Comparison of ENCODE assay signal across 23 cellular contexts in the genomic region with DNA sequence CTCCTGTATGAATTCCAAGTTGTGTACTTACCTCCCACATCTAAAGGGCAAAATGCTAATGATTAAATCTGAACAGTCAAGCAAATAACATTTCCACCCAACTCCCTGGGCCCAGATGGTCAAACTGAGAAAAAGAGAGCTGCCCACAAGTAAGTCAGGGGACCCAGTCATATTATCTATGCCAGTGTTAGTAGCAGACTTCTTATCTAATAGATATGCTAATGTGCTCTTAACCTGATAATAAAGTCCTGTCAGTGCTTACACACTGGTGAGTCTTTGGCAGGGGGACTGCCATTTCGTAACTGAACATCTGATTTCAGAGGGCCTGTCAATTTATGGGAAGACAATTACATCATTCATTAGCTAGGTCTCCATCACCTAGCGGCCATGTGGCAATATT.
DNase-seq lines count a peak whose midpoint lies in the region; ATAC-seq and TF ChIP-seq lines count a peak whose summit lies in the region.
"Had no signal": no experiment of that assay in that cellular context is flagged by ENCODE, and none has a peak within 500 bp of the region (broad histone marks: within the 10 kb centered on the region; RNA-seq: fewer than 3 reads in every experiment).

No MANE protein-coding gene starts in this region.

- H3K27ac ChIP-seq in endodermal cell (ENCODE audit: low read depth, low read length): no peak overlapping the region
- H3K27ac ChIP-seq: BLaER1 treated with 17β-estradiol and CSF1 and Interleukin-3, amounts not matched to agents 10 nM and 100 nM; Peyer's patch had no signal

- H3K36me3 Mint-ChIP-seq in endodermal cell (ENCODE audit: low read depth): no peaks in the 10 kb centered on the region
- no peaks in the 10 kb centered on the region for H3K36me3 Mint-ChIP-seq in mesothelial cell of epicardium
- H3K36me3 Mint-ChIP-seq in stimulated activated naive B cell treated with anti-CD40 and anti-IgM and Interleukin-4, amounts not matched to agents 10 μg/mL and 1 μg/mL and 100 μg/mL, for 72 hours: no peaks in the 10 kb centered on the region
- H3K36me3 Mint-ChIP-seq: CD4-positive, alpha-beta memory T cell; IgD-negative memory B cell had no signal

- DNase-seq in SK-N-DZ (ENCODE audit: low spot score): peak; percentile 39
- DNase-seq in endodermal cell: no peak
- DNase-seq in left ventricle myocardium superior: no peak
- DNase-seq in mesothelial cell of epicardium (ENCODE audit: low spot score in 2 of 2, unreplicated experiment in 2 of 2): no peak
- no peak for DNase-seq in COLO668 (lab: John Stamatoyannopoulos, UW; ENCODE audit: unreplicated experiment)
- no peak for DNase-seq in stimulated activated naive B cell treated with anti-CD40 and anti-IgM and Interleukin-4, amounts not matched to agents 10 μg/mL and 1 μg/mL and 100 μg/mL, for 72 hours
- DNase-seq in stimulated activated naive CD8-positive, alpha-beta T cell treated with anti-CD3 and anti-CD28 coated beads, Interleukin-15, amount 100 ng/mL, for 72 hours: no peak
- DNase-seq: Calu3; CD4-positive, alpha-beta memory T cell; GOT3; HCEC 1CT; NCI-H1105; NCI-H146; NCI-H2029; NCI-H345; NCI-H524; NCI-H774; NK-92 treated with Interleukin-12 subunit alpha and Interleukin-12 subunit beta, amount 100 ng/mL, for 24 hours; Peyer's patch had no signal

- peaks cover 7% of the 10 kb centered on the region for H3K4me1 ChIP-seq in endodermal cell (ENCODE audit: control insufficient read depth, insufficient read depth, low read length)
- H3K4me1 ChIP-seq: BLaER1 treated with 17β-estradiol and CSF1 and Interleukin-3, amounts not matched to agents 10 nM and 100 nM; Peyer's patch had no signal

- peaks cover 55% of the 10 kb centered on the region for H3K27me3 Mint-ChIP-seq in endodermal cell (ENCODE audit: insufficient read depth)
- H3K27me3 Mint-ChIP-seq in mesothelial cell of epicardium (ENCODE audit: low read depth): no peaks in the 10 kb centered on the region
- H3K27me3 Mint-ChIP-seq in stimulated activated naive B cell treated with anti-CD40 and anti-IgM and Interleukin-4, amounts not matched to agents 10 μg/mL and 1 μg/mL and 100 μg/mL, for 72 hours: no peaks in the 10 kb centered on the region
- H3K27me3 Mint-ChIP-seq in stimulated activated naive CD8-positive, alpha-beta T cell treated with anti-CD3 and anti-CD28 coated beads, Interleukin-15, amount 100 ng/mL, for 72 hours: no peaks in the 10 kb centered on the region
- H3K27me3 Mint-ChIP-seq: CD4-positive, alpha-beta memory T cell had no signal

- intact Hi-C loops in left ventricle myocardium superior (cut with micrococcal nuclease): no loop called here

- ATAC-seq in left ventricle myocardium superior: peak; percentile 50
- ATAC-seq in HG03439 (IDR thresholded peaks at IDR 0.05; ENCODE audit: unreplicated experiment): no peak
- ATAC-seq in stimulated activated naive B cell treated with anti-CD40 and anti-IgM and Interleukin-4, amounts not matched to agents 10 μg/mL and 1 μg/mL and 100 μg/mL, for 72 hours (replicated peaks): no peak
- ATAC-seq in stimulated activated naive CD8-positive, alpha-beta T cell treated with anti-CD3 and anti-CD28 coated beads, Interleukin-15, amount 100 ng/mL, for 72 hours: no peak

- no peaks in the 10 kb centered on the region for H3K9me3 ChIP-seq in endodermal cell (ENCODE audit: control insufficient read depth, low read length)
- H3K9me3 ChIP-seq: BLaER1 treated with 17β-estradiol and CSF1 and Interleukin-3, amounts not matched to agents 10 nM and 100 nM; Peyer's patch; SJSA1 had no signal

- TF ChIP-seq CTCF in endodermal cell (conservative IDR thresholded peaks at IDR 0.05) (no peak), mesothelial cell of epicardium (IDR thresholded peaks at IDR 0.05; ENCODE audit: unreplicated experiment) (no peak)

- no peak overlapping the region for H3K9ac ChIP-seq in endodermal cell (ENCODE audit: extremely low read depth, low read length, poor library complexity, severe bottlenecking)
- H3K9ac ChIP-seq: BLaER1 treated with 17β-estradiol and CSF1 and Interleukin-3, amounts not matched to agents 10 nM and 100 nM had no signal

- WGBS in endodermal cell (ENCODE audit: insufficient coverage in 1 of 2, insufficient read length in 1 of 2), 2 experiments: 76 to 92% methylated on average over 2 of the region's 2 CpGs

- no peaks in the 10 kb centered on the region for H3K36me3 ChIP-seq in endodermal cell (ENCODE audit: control insufficient read depth, insufficient read depth, low read length)
- H3K36me3 ChIP-seq: Peyer's patch had no signal

- H3K27ac Mint-ChIP-seq in endodermal cell: no peak overlapping the region
- H3K27ac Mint-ChIP-seq in mesothelial cell of epicardium: peak overlapping the region; percentile 45
- no peak overlapping the region for H3K27ac Mint-ChIP-seq in stimulated activated naive B cell treated with anti-CD40 and anti-IgM and Interleukin-4, amounts not matched to agents 10 μg/mL and 1 μg/mL and 100 μg/mL, for 72 hours
- H3K27ac Mint-ChIP-seq in stimulated activated naive CD8-positive, alpha-beta T cell treated with anti-CD3 and anti-CD28 coated beads, Interleukin-15, amount 100 ng/mL, for 72 hours: no peak overlapping the region
- H3K27ac Mint-ChIP-seq: CD4-positive, alpha-beta memory T cell; IgD-negative memory B cell had no signal

- peaks cover 19% of the 10 kb centered on the region for H3K4me1 Mint-ChIP-seq in endodermal cell
- peaks cover 58% of the 10 kb centered on the region for H3K4me1 Mint-ChIP-seq in mesothelial cell of epicardium
- no peaks in the 10 kb centered on the region for H3K4me1 Mint-ChIP-seq in stimulated activated naive B cell treated with anti-CD40 and anti-IgM and Interleukin-4, amounts not matched to agents 10 μg/mL and 1 μg/mL and 100 μg/mL, for 72 hours
- H3K4me1 Mint-ChIP-seq in stimulated activated naive CD8-positive, alpha-beta T cell treated with anti-CD3 and anti-CD28 coated beads, Interleukin-15, amount 100 ng/mL, for 72 hours: no peaks in the 10 kb centered on the region
- H3K4me1 Mint-ChIP-seq: CD4-positive, alpha-beta memory T cell; IgD-negative memory B cell had no signal

- H3K4me3 ChIP-seq in endodermal cell (ENCODE audit: low read length): peak overlapping the region; percentile 7
- H3K4me3 ChIP-seq: BLaER1 treated with 17β-estradiol and CSF1 and Interleukin-3, amounts not matched to agents 10 nM and 100 nM; Peyer's patch; SJSA1 had no signal

- peaks cover 31% of the 10 kb centered on the region for H3K27me3 ChIP-seq in endodermal cell (ENCODE audit: control insufficient read depth, insufficient read depth, low read length, poor library complexity, severe bottlenecking)
- H3K27me3 ChIP-seq: BLaER1 treated with 17β-estradiol and CSF1 and Interleukin-3, amounts not matched to agents 10 nM and 100 nM; Peyer's patch; SJSA1 had no signal

- no peak overlapping the region for H3K4me3 Mint-ChIP-seq in endodermal cell
- H3K4me3 Mint-ChIP-seq in mesothelial cell of epicardium: no peak overlapping the region
- no peak overlapping the region for H3K4me3 Mint-ChIP-seq in stimulated activated naive B cell treated with anti-CD40 and anti-IgM and Interleukin-4, amounts not matched to agents 10 μg/mL and 1 μg/mL and 100 μg/mL, for 72 hours
- no peak overlapping the region for H3K4me3 Mint-ChIP-seq in stimulated activated naive CD8-positive, alpha-beta T cell treated with anti-CD3 and anti-CD28 coated beads, Interleukin-15, amount 100 ng/mL, for 72 hours
- H3K4me3 Mint-ChIP-seq: CD4-positive, alpha-beta memory T cell; IgD-negative memory B cell had no signal

- H3K9me3 Mint-ChIP-seq in endodermal cell (no peaks in the 10 kb centered on the region), mesothelial cell of epicardium (no peaks in the 10 kb centered on the region)
- H3K9me3 Mint-ChIP-seq in stimulated activated naive B cell treated with anti-CD40 and anti-IgM and Interleukin-4, amounts not matched to agents 10 μg/mL and 1 μg/mL and 100 μg/mL, for 72 hours: peaks cover 3 to 6% of the 10 kb centered on the region in 2 donors
- H3K9me3 Mint-ChIP-seq in stimulated activated naive CD8-positive, alpha-beta T cell treated with anti-CD3 and anti-CD28 coated beads, Interleukin-15, amount 100 ng/mL, for 72 hours: peaks cover 0 to 3% of the 10 kb centered on the region in 2 donors
